In the genomic region with DNA sequence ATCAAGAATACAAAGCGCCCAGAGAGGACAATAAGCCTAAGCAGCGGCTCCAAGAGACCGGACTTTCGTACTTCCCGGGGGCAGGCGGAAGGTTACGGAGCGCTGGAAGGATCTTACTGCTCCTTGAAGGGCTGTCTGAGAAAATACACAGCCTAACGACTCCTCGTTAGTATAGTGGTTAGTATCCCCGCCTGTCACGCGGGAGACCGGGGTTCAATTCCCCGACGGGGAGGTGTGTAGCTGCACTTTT, we compare ENCODE assay signal across 8 cellular contexts. TPM values are rescaled to one million over a fixed set of nuclear protein-coding genes. Genes with fewer than 3 reads are reported as not detected.
DNase-seq lines count a peak whose midpoint lies in the region; ATAC-seq and TF ChIP-seq lines count a peak whose summit lies in the region.

No MANE protein-coding gene starts in this region.

- peaks cover 36% of the 10 kb centered on the region for H3K4me1 Mint-ChIP-seq in activated T-cell treated with anti-CD3 and anti-CD28 coated beads, Interleukin-2, amount 50 U/mL, for 24 hours (ENCODE audit: low read depth)

- H3K27ac ChIP-seq in HL-60 (replicated peaks) (peak overlapping the region; percentile 96), OCI-LY3 (ENCODE audit: low read length) (peak overlapping the region; percentile 96), esophagus (ENCODE audit: low read depth in 2 of 2, low read length in 1 of 2) (peak overlapping the region; percentile 91 to 99)

- H3K27ac Mint-ChIP-seq in activated T-cell treated with anti-CD3 and anti-CD28 coated beads, Interleukin-2, amount 50 U/mL, for 24 hours, result peak overlapping the region; percentile 99

- peak overlapping the region; percentile 56 for H3K4me3 ChIP-seq in HL-60 (replicated peaks; ENCODE audit: insufficient read depth, low read length)
- peak overlapping the region; percentile 79 for H3K4me3 ChIP-seq in OCI-LY3 (ENCODE audit: low read length)
- H3K4me3 ChIP-seq in esophagus (ENCODE audit: low read depth in 1 of 2, low read length in 2 of 2), result peak overlapping the region; percentile 58 to 80
- H3K4me3 ChIP-seq in mucosa of stomach (ENCODE audit: low read length), result peak overlapping the region; percentile 70

- peaks cover 8% of the 10 kb centered on the region for H3K36me3 Mint-ChIP-seq in activated T-cell treated with anti-CD3 and anti-CD28 coated beads, Interleukin-2, amount 50 U/mL, for 24 hours (ENCODE audit: low read depth)

- H3K4me3 Mint-ChIP-seq in activated T-cell treated with anti-CD3 and anti-CD28 coated beads, Interleukin-2, amount 50 U/mL, for 24 hours, result peak overlapping the region; percentile 87

- H3K27me3 Mint-ChIP-seq in activated T-cell treated with anti-CD3 and anti-CD28 coated beads, Interleukin-2, amount 50 U/mL, for 24 hours, result peaks cover 2% of the 10 kb centered on the region

- H3K79me2 ChIP-seq in OCI-LY3 (ENCODE audit: low read length), result no peaks in the 10 kb centered on the region

- peak; percentile 54 for ATAC-seq in GM19467 (IDR thresholded peaks at IDR 0.05; ENCODE audit: unreplicated experiment)

- H3K4me2 ChIP-seq in OCI-LY3 (ENCODE audit: low read length), result peak overlapping the region; percentile 83

- H3K27me3 ChIP-seq in HL-60 (ENCODE audit: insufficient read depth, poor library complexity, severe bottlenecking) (no peaks in the 10 kb centered on the region), OCI-LY3 (ENCODE audit: low read depth, low read length) (no peaks in the 10 kb centered on the region), esophagus (ENCODE audit: control insufficient read depth in 1 of 2, insufficient read depth in 2 of 2, low read length in 2 of 2) (no peaks in the 10 kb centered on the region), mucosa of stomach (ENCODE audit: control insufficient read depth, insufficient read depth, low read length) (no peaks in the 10 kb centered on the region)

- H3K9me3 ChIP-seq in OCI-LY3 (ENCODE audit: insufficient read depth, low read length), result no peaks in the 10 kb centered on the region
- H3K9me3 ChIP-seq in esophagus (ENCODE audit: control insufficient read depth in 2 of 2, insufficient read depth in 1 of 2, low read depth in 1 of 2, low read length in 1 of 2), result no peaks in the 10 kb centered on the region
- no peaks in the 10 kb centered on the region for H3K9me3 ChIP-seq in mucosa of stomach (ENCODE audit: control insufficient read depth, low read length)

- H2AFZ ChIP-seq in OCI-LY3 (ENCODE audit: low read depth, low read length), result peak overlapping the region; percentile 89

- TF ChIP-seq CTCF in HL-60 (IDR thresholded peaks at IDR 0.05; ENCODE audit: insufficient read depth, low read length) (no peak), OCI-LY3 (IDR thresholded peaks at IDR 0.05; ENCODE audit: low read depth, low read length) (no peak)

- H3K36me3 ChIP-seq in OCI-LY3 (replicated peaks; ENCODE audit: low read depth, low read length) (no peaks in the 10 kb centered on the region), esophagus (ENCODE audit: control insufficient read depth in 2 of 2, insufficient read depth in 2 of 2, low read length in 1 of 2) (no peaks in the 10 kb centered on the region), mucosa of stomach (ENCODE audit: control insufficient read depth, insufficient read depth, low read length) (no peaks in the 10 kb centered on the region)

- H3K4me1 ChIP-seq in OCI-LY3 (ENCODE audit: low read length) (peaks cover 8% of the 10 kb centered on the region), esophagus (ENCODE audit: control insufficient read depth in 2 of 2, insufficient read depth in 2 of 2, low read length in 1 of 2) (no peaks in the 10 kb centered on the region), mucosa of stomach (ENCODE audit: control insufficient read depth, insufficient read depth, low read length) (peaks cover 35% of the 10 kb centered on the region)

- H4K20me1 ChIP-seq in OCI-LY3 (ENCODE audit: insufficient read depth, low read length), result no peaks in the 10 kb centered on the region

- 0% methylated on average over 16 of the region's 16 CpGs for WGBS in esophagus, 2 donors

- H3K9ac ChIP-seq in OCI-LY3 (ENCODE audit: low read length) (peak overlapping the region; percentile 88), mucosa of stomach (ENCODE audit: low read length) (peak overlapping the region; percentile 75)

- peak; percentile 91 for DNase-seq in COLO668 (lab: John Stamatoyannopoulos, UW; ENCODE audit: unreplicated experiment)
- peak; percentile 83 to 89 for DNase-seq in HL-60 (ENCODE audit: low read depth in 1 of 2, low spot score in 1 of 2)
- DNase-seq in activated T-cell treated with anti-CD3 and anti-CD28 coated beads, Interleukin-2, amount 50 U/mL, for 24 hours, result peak; percentile 92
- DNase-seq in stimulated activated CD8-positive, alpha-beta memory T cell treated with anti-CD3 and anti-CD28 coated beads, Interleukin-7, amount 100 ng/mL, for 1 hour (ENCODE audit: low read depth in 2 of 2), result peak; percentile 69 to 81

- H3K9me3 Mint-ChIP-seq in activated T-cell treated with anti-CD3 and anti-CD28 coated beads, Interleukin-2, amount 50 U/mL, for 24 hours, result no peaks in the 10 kb centered on the region

RNA-seq across cellular contexts. Expression of a gene that starts 12.1 kb away (rescaled TPM):
- 10 to 100 TPM; 29.1 to 34.5 TPM for polyA plus RNA-seq in esophagus

Comparison
In these comparisons a context has a peak if more than half of its experiments do, and no peak if none do; other contexts are left out.
1. Peak in every context shown above with its lines: DNase-seq, ATAC-seq, H3K4me3 ChIP-seq and H3K27ac ChIP-seq.